10 cellular contexts compared by ENCODE assay signal in the genomic region with DNA sequence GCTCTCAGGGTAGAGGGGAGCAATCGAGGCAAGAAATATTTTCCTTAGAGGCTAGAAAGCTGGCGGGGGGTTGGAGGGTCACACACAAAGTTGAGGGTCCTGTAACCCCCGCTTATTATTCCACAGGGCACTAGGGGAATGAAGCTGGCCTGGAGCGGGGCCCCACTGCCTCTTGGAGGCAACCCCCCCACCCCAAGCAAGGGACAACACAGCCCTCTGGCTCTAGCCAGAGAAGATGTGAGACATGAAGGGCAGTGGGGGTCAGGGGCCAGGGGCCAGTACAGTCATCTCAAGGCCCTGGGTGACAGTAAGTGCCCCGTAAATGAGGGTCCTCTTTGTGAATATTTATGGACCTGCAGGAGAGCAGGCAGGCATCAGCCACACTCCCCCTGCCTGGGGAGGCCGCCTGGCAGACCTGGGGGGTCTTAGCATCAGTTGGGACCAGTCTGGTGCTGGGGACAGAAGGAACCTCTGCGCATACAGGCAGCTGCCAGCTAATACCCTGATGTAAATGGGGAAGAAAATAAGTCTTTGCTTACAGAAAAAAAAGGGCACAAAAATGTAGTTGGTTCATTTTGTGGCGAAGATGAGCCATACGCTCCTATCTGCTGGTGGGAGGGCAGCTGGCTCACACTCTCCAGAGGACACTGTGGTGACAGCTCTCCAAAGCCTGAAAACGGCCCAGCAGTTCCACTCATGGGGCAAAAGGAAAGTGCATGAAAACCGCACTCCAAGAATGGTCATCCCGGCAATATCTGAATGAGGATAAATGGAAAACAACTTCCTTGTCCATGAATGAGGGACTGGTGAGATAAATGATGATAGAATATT. TPM values are rescaled to one million over a fixed set of nuclear protein-coding genes. Genes with fewer than 3 reads are reported as not detected.
DNase-seq lines count a peak whose midpoint lies in the region; TF ChIP-seq lines count a peak whose summit lies in the region.
"Had no signal": no experiment of that assay in that cellular context is flagged by ENCODE, and none has a peak within 500 bp of the region (broad histone marks: within the 10 kb centered on the region; RNA-seq: fewer than 3 reads in every experiment).

No MANE protein-coding gene starts in this region.

- H3K4me3 ChIP-seq in subcutaneous abdominal adipose tissue (ENCODE audit: low read depth in 1 of 5, low read length in 5 of 5): no peak overlapping the region
- no peak overlapping the region for H3K4me3 ChIP-seq in suprapubic skin
- H3K4me3 ChIP-seq in A673 (ENCODE audit: low read depth, low read length, poor library complexity, severe bottlenecking): no peak overlapping the region

- H3K27me3 ChIP-seq in subcutaneous abdominal adipose tissue (ENCODE audit: control insufficient read depth in 5 of 5, insufficient read depth in 4 of 5, low read length in 5 of 5): no peaks in the 10 kb centered on the region
- no peaks in the 10 kb centered on the region for H3K27me3 ChIP-seq in suprapubic skin
- H3K27me3 ChIP-seq in A673 (replicated peaks; ENCODE audit: insufficient read depth, low read depth, low read length, poor library complexity): no peaks in the 10 kb centered on the region

- H3K4me1 ChIP-seq in subcutaneous abdominal adipose tissue (ENCODE audit: control insufficient read depth in 5 of 5, insufficient read depth in 5 of 5, low read length in 5 of 5) (peaks cover 3 to 37% (median 32%) of the 10 kb centered on the region in 5 donors), suprapubic skin (peaks cover 13% of the 10 kb centered on the region), A673 (ENCODE audit: insufficient read depth, low read length, poor library complexity, severe bottlenecking) (no peaks in the 10 kb centered on the region)

- peak overlapping the region in 3 of 5 donors; percentile 10 to 41 (median 18) for H3K9ac ChIP-seq in subcutaneous abdominal adipose tissue (ENCODE audit: low read length in 5 of 5)

- POLR2A ChIA-PET in A673 (lab: Charles Lee; ENCODE audit: low non-redundant PET): interaction anchor here (0.6 kb wide), 1 partner anchor 14 kb away, joined by 6 read pairs; no protein-coding TSS in a partner anchor

- intact Hi-C loops in A673 (cut with micrococcal nuclease; ENCODE audit: unreplicated experiment): no loop called here

- H3K36me3 ChIP-seq in subcutaneous abdominal adipose tissue (ENCODE audit: control insufficient read depth in 5 of 5, insufficient read depth in 5 of 5, low read length in 5 of 5) (peaks cover 0 to 23% (median 2%) of the 10 kb centered on the region in 5 donors), suprapubic skin (peaks cover 6% of the 10 kb centered on the region), A673 (ENCODE audit: insufficient read depth, low read length, poor library complexity, severe bottlenecking) (no peaks in the 10 kb centered on the region)

- TF ChIP-seq EP300 in suprapubic skin (IDR thresholded peaks at IDR 0.05): no peak

- 75% methylated on average over 8 of the region's 12 CpGs for WGBS in suprapubic skin

- H3K9me3 ChIP-seq in subcutaneous abdominal adipose tissue (ENCODE audit: control insufficient read depth in 5 of 5, low read length in 5 of 5) (no peaks in the 10 kb centered on the region), suprapubic skin (no peaks in the 10 kb centered on the region), A673 (ENCODE audit: low read depth, low read length, poor library complexity, severe bottlenecking) (no peaks in the 10 kb centered on the region)

- TF ChIP-seq CTCF in suprapubic skin (IDR thresholded peaks at IDR 0.05) (no peak), A673 (conservative IDR thresholded peaks at IDR 0.05; ENCODE audit: low read depth, low read length) (no peak)

- TF ChIP-seq POLR2A in suprapubic skin (IDR thresholded peaks at IDR 0.05): no peak

- H3K27ac ChIP-seq in subcutaneous abdominal adipose tissue (ENCODE audit: low read depth, low read length): no peak overlapping the region
- H3K27ac ChIP-seq in suprapubic skin: no peak overlapping the region
- H3K27ac ChIP-seq in A673 (ENCODE audit: low read depth, low read length, poor library complexity, severe bottlenecking): no peak overlapping the region

- BruUV-seq in A673 (replicated peaks; lab: Mats Ljungman, UMichigan): no TSS peak

- DNase-seq in activated naive CD4-positive, alpha-beta T cell treated with Interleukin-2 at 50 U/mL for 16 hours: peak; percentile 63
- no peak for DNase-seq in activated naive CD4-positive, alpha-beta T cell (lab: John Stamatoyannopoulos, UW)
- DNase-seq in activated CD4-positive, alpha-beta T cell treated with anti-CD3 and anti-CD28 coated beads, Interleukin-2, amount 50 U/mL, for 4 hours: peak; percentile 24 to 36
- DNase-seq in hepatic stellate cell (ENCODE audit: low spot score) (peak; percentile 75), suprapubic skin (ENCODE audit: low spot score in 2 of 2) (no peak), A673 (ENCODE audit: low spot score) (no peak), activated gamma-delta T cell treated with Interleukin-2 at 50 U/mL for 16 hours (no peak)
- DNase-seq: C1 segment of cervical spinal cord, NCI-H2227 treated with DMSO at 0.1 percent for 48 hours had no signal

- CTCF ChIA-PET in A673 (lab: Charles Lee): no interaction called here

RNA-seq across cellular contexts. Expression of gene SPATA2, which starts 21.9 kb away (rescaled TPM):
- total RNA-seq in suprapubic skin (1 to 10 TPM; 7.3 to 9.3 (median 8.7) TPM), A673 (2021) (9.2 and 9.7 TPM in 2 replicates)

RNA-seq across cellular contexts. Expression of gene RNF114, which starts 42.7 kb away (rescaled TPM):
- total RNA-seq in suprapubic skin (100 to 1,000 TPM; 134 to 150 (median 138) TPM), A673 (2021) (83.6 and 90.0 TPM in 2 replicates)

Comparison
In these comparisons a context has a peak if more than half of its experiments do, and no peak if none do; other contexts are left out.
1. DNase-seq: peak in activated naive CD4-positive, alpha-beta T cell treated with Interleukin-2 at 50 U/mL for 16 hours (single experiment), activated CD4-positive, alpha-beta T cell treated with anti-CD3 and anti-CD28 coated beads, Interleukin-2, amount 50 U/mL, for 4 hours (2 of 2) and hepatic stellate cell (single experiment); none in activated naive CD4-positive, alpha-beta T cell (0 of 4), suprapubic skin (0 of 2), A673 (single experiment) and activated gamma-delta T cell treated with Interleukin-2 at 50 U/mL for 16 hours (single experiment).